11 cellular contexts compared by ENCODE assay signal in the genomic region with DNA sequence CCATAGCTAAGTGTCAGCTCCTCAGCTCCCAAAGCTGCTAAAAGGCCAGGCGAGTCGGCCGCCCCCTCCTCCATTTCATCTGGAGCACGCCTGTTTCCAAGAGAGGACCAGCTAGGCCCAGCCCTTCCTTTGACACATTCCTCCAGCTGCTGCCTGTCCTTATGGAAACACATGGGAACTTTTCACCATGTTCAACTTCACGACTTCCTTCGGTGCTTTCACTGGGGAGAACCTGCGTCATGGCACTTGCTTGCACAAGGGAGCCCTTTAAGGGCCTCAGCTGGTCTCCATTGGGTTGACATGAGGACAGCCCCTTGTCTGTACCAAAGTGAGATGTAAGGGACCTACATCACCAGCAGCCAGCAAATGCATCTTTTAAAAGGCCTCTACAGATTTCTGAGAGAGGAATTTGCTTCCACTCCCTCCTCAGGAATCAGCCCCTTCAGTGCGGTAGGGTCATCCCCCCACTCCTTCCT. TPM values are rescaled to one million over a fixed set of nuclear protein-coding genes. Genes with fewer than 3 reads are reported as not detected.
DNase-seq lines count a peak whose midpoint lies in the region; ATAC-seq and TF ChIP-seq lines count a peak whose summit lies in the region.
"Had no signal": no experiment of that assay in that cellular context is flagged by ENCODE, and none has a peak within 500 bp of the region (broad histone marks: within the 10 kb centered on the region; RNA-seq: fewer than 3 reads in every experiment).

No MANE protein-coding gene starts in this region.

- H3K9me3 ChIP-seq in BE2C: no peaks in the 10 kb centered on the region
- no peaks in the 10 kb centered on the region for H3K9me3 ChIP-seq in osteoblast (ENCODE audit: low read depth, low read length)

- H3K4me1 Mint-ChIP-seq in stimulated activated naive B cell treated with anti-CD40 and anti-IgM and Interleukin-4, amounts not matched to agents 10 μg/mL and 1 μg/mL and 100 μg/mL, for 72 hours: peaks cover 12 to 27% of the 10 kb centered on the region in 2 donors
- peaks cover 12% of the 10 kb centered on the region for H3K4me1 Mint-ChIP-seq in activated CD4-positive, alpha-beta T cell treated with anti-CD3 and anti-CD28 coated beads, Interleukin-2, amount 10 ng/mL, durations not matched to agents 24 days and 14 days

- POLR2A ChIA-PET in RWPE1 (lab: Yijun Ruan, JAX; ENCODE audit: low non-redundant PET): no interaction called here

- H4K20me1 ChIP-seq in osteoblast (ENCODE audit: insufficient read depth, low read length): peaks cover 42% of the 10 kb centered on the region

- H3K4me2 ChIP-seq in osteoblast (ENCODE audit: insufficient read depth, low read length): peak overlapping the region; percentile 98

- CTCF ChIA-PET in RWPE1 (lab: Yijun Ruan, JAX): no interaction called here

- H3K36me3 Mint-ChIP-seq in stimulated activated naive B cell treated with anti-CD40 and anti-IgM and Interleukin-4, amounts not matched to agents 10 μg/mL and 1 μg/mL and 100 μg/mL, for 72 hours: peaks cover 0 to 5% of the 10 kb centered on the region in 2 donors
- H3K36me3 Mint-ChIP-seq in activated CD4-positive, alpha-beta T cell treated with anti-CD3 and anti-CD28 coated beads, Interleukin-2, amount 10 ng/mL, durations not matched to agents 24 days and 14 days (ENCODE audit: low read depth): peaks cover 2% of the 10 kb centered on the region

- H3K79me2 ChIP-seq in osteoblast (ENCODE audit: insufficient read depth, low read length): peaks cover 65% of the 10 kb centered on the region

- peak overlapping the region; percentile 95 for H3K4me3 ChIP-seq in BE2C (ENCODE audit: low read depth, low read length)
- H3K4me3 ChIP-seq in osteoblast (ENCODE audit: insufficient read depth, low read length): peak overlapping the region; percentile 95

- H3K27me3 Mint-ChIP-seq in stimulated activated naive B cell treated with anti-CD40 and anti-IgM and Interleukin-4, amounts not matched to agents 10 μg/mL and 1 μg/mL and 100 μg/mL, for 72 hours: peaks cover 64 to 67% of the 10 kb centered on the region in 2 donors
- peaks cover 55% of the 10 kb centered on the region for H3K27me3 Mint-ChIP-seq in activated CD4-positive, alpha-beta T cell treated with anti-CD3 and anti-CD28 coated beads, Interleukin-2, amount 10 ng/mL, durations not matched to agents 24 days and 14 days

- intact Hi-C loops in sciatic nerve (cut with DNase I): no loop called here
- intact Hi-C loops in activated CD4-positive, alpha-beta T cell treated with anti-CD3 and anti-CD28 coated beads, Interleukin-2, amount 10 ng/mL, durations not matched to agents 24 days and 14 days (cut with micrococcal nuclease): loop anchor here (10.0 kb wide), 1 partner anchor 268 kb away; no protein-coding TSS in a partner anchor

- H3K4me3 Mint-ChIP-seq in stimulated activated naive B cell treated with anti-CD40 and anti-IgM and Interleukin-4, amounts not matched to agents 10 μg/mL and 1 μg/mL and 100 μg/mL, for 72 hours: no peak overlapping the region
- H3K4me3 Mint-ChIP-seq in activated CD4-positive, alpha-beta T cell treated with anti-CD3 and anti-CD28 coated beads, Interleukin-2, amount 10 ng/mL, durations not matched to agents 24 days and 14 days: no peak overlapping the region

- no peak overlapping the region for H2AFZ ChIP-seq in osteoblast (ENCODE audit: low read length)

- TF ChIP-seq CTCF in BE2C (IDR thresholded peaks at IDR 0.05; ENCODE audit: low read depth, low read length) (no peak), RWPE1 (conservative IDR thresholded peaks at IDR 0.05; ENCODE audit: low read depth) (no peak), osteoblast (IDR thresholded peaks at IDR 0.05; ENCODE audit: extremely low read depth, low read depth, low read length) (no peak)

- peak overlapping the region; percentile 96; the same call in 1 of the 2 replicates for H3K27ac ChIP-seq in RWPE1
- peak overlapping the region; percentile 92 for H3K27ac ChIP-seq in osteoblast (ENCODE audit: low read depth, low read length)

- no peak overlapping the region for H3K27ac Mint-ChIP-seq in stimulated activated naive B cell treated with anti-CD40 and anti-IgM and Interleukin-4, amounts not matched to agents 10 μg/mL and 1 μg/mL and 100 μg/mL, for 72 hours
- no peak overlapping the region for H3K27ac Mint-ChIP-seq in activated CD4-positive, alpha-beta T cell treated with anti-CD3 and anti-CD28 coated beads, Interleukin-2, amount 10 ng/mL, durations not matched to agents 24 days and 14 days

- DNase-seq in BE2C (no peak), RWPE1 (ENCODE audit: low spot score) (no peak), fibroblast of peridontal ligament (ENCODE audit: extremely low read depth) (peak; percentile 40), osteoblast (ENCODE audit: insufficient read length, low spot score, missing footprints) (peak; percentile 62), NCI-H524 (lab: John Stamatoyannopoulos, UW) (no peak), sciatic nerve (ENCODE audit: low spot score) (no peak)
- DNase-seq in stimulated activated naive B cell treated with anti-CD40 and anti-IgM and Interleukin-4, amounts not matched to agents 10 μg/mL and 1 μg/mL and 100 μg/mL, for 72 hours: no peak
- DNase-seq in activated CD4-positive, alpha-beta T cell treated with anti-CD3 and anti-CD28 coated beads, Interleukin-2, amount 10 ng/mL, durations not matched to agents 24 days and 14 days: no peak
- DNase-seq: activated CD4-positive, alpha-beta T cell treated with anti-CD3 and anti-CD28 coated beads, Interleukin-2, amount 50 U/mL, for 4 hours; DMS153; NCI-H2171 treated with DMSO at 0.1 percent for 48 hours had no signal

- H3K27me3 ChIP-seq in BE2C: no peaks in the 10 kb centered on the region
- no peaks in the 10 kb centered on the region for H3K27me3 ChIP-seq in osteoblast (ENCODE audit: insufficient read depth, low read length)

- H3K36me3 ChIP-seq in BE2C: no peaks in the 10 kb centered on the region
- no peaks in the 10 kb centered on the region for H3K36me3 ChIP-seq in osteoblast (ENCODE audit: insufficient read depth, low read length)

- ATAC-seq in sciatic nerve: no peak
- ATAC-seq in stimulated activated naive B cell treated with anti-CD40 and anti-IgM and Interleukin-4, amounts not matched to agents 10 μg/mL and 1 μg/mL and 100 μg/mL, for 72 hours (replicated peaks): no peak

- peaks cover 0 to 3% of the 10 kb centered on the region in 2 donors for H3K9me3 Mint-ChIP-seq in stimulated activated naive B cell treated with anti-CD40 and anti-IgM and Interleukin-4, amounts not matched to agents 10 μg/mL and 1 μg/mL and 100 μg/mL, for 72 hours
- H3K9me3 Mint-ChIP-seq in activated CD4-positive, alpha-beta T cell treated with anti-CD3 and anti-CD28 coated beads, Interleukin-2, amount 10 ng/mL, durations not matched to agents 24 days and 14 days: peaks cover 4% of the 10 kb centered on the region

- H3K4me1 ChIP-seq in BE2C (no peaks in the 10 kb centered on the region), osteoblast (ENCODE audit: insufficient read depth, low read length) (peaks cover 39% of the 10 kb centered on the region)

RNA-seq across cellular contexts. Expression of gene MAGI1, which starts 2.1 kb away (rescaled TPM):
- polyA plus RNA-seq in BE2C (2012; ENCODE audit: insufficient read depth, insufficient read length, low read depth): 14.7 TPM
- total RNA-seq in osteoblast (61.0 and 66.6 TPM in 2 replicates), sciatic nerve (64.6 TPM)
- total RNA-seq in activated CD4-positive, alpha-beta T cell treated with anti-CD3 and anti-CD28 coated beads, Interleukin-2, amount 10 ng/mL, durations not matched to agents 24 days and 14 days: 2.0 and 2.2 TPM in 2 replicates

Comparison
In these comparisons a context has a peak if more than half of its experiments do, and no peak if none do; other contexts are left out.
1. DNase-seq: peak in fibroblast of peridontal ligament (single experiment) and osteoblast (single experiment); none in BE2C (single experiment), RWPE1 (single experiment), NCI-H524 (0 of 2), sciatic nerve (single experiment), stimulated activated naive B cell treated with anti-CD40 and anti-IgM and Interleukin-4, amounts not matched to agents 10 μg/mL and 1 μg/mL and 100 μg/mL, for 72 hours (single experiment) and activated CD4-positive, alpha-beta T cell treated with anti-CD3 and anti-CD28 coated beads, Interleukin-2, amount 10 ng/mL, durations not matched to agents 24 days and 14 days (single experiment).
2. RNA of gene MAGI1, which starts 2.1 kb away (total RNA-seq): 61.0 to 66.6 TPM in osteoblast and 64.6 TPM in sciatic nerve (single experiment); 2.0 to 2.2 TPM in activated CD4-positive, alpha-beta T cell treated with anti-CD3 and anti-CD28 coated beads, Interleukin-2, amount 10 ng/mL, durations not matched to agents 24 days and 14 days; every median in the first group is over 10 times any median in the second.